Comparison of ENCODE assay signal across 19 cellular contexts in the genomic region with DNA sequence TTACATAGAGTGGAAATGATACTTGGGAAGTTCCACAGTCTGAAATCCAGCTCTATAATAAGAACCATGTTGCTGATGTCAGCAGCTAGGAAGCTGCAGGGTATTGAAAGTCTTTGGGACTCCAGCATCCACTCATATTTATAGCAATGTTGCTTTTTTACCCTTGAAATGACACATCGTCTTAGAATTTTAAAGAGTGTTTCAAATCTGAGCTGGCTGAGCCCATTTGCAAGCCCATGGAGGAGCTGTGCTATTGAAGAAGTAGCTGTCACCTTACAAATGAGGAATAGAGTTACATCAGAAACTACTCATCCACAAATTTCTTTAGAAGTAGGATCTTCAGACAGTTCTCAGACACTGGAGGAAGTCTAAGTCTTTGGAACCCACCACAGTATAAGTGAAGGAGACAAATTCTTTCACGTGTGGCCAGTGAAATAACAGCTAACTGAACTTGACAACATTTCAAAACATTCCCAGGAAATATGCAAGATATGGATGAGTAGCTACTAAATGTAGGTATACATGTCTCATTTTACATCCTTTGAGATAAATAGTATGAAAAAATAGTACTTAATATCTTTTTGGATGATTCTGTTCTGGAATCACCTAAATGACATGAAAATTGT.
A peak's percentile ranks its signal among the peaks of the same experiment; 100 is the strongest.
DNase-seq lines count a peak whose midpoint lies in the region; ATAC-seq, FAIRE-seq and TF ChIP-seq lines count a peak whose summit lies in the region.
"Had no signal": no experiment of that assay in that cellular context is flagged by ENCODE, and none has a peak within 500 bp of the region (broad histone marks: within the 10 kb centered on the region; RNA-seq: fewer than 3 reads in every experiment).

No MANE protein-coding gene starts in this region.

- H3K36me3 ChIP-seq in BJ (ENCODE audit: control insufficient read depth, insufficient read depth, low read length) (no peaks in the 10 kb centered on the region), trophoblast cell (ENCODE audit: control insufficient read depth in 1 of 2, insufficient read depth in 2 of 2, low read length in 2 of 2) (no peaks in the 10 kb centered on the region), small intestine (ENCODE audit: control insufficient read depth in 2 of 2, insufficient read depth in 2 of 2, low read length in 2 of 2) (no peaks in the 10 kb centered on the region)
- H3K36me3 ChIP-seq: BE2C, gastrocnemius medialis, left lung, upper lobe of right lung had no signal

- H3K4ac ChIP-seq in trophoblast cell (ENCODE audit: low read depth, low read length) = no peak overlapping the region

- H3K9me3 ChIP-seq in trophoblast cell (ENCODE audit: insufficient read depth, low read depth, low read length) = no peaks in the 10 kb centered on the region
- H3K9me3 ChIP-seq in small intestine (ENCODE audit: control insufficient read depth, low read depth) = no peaks in the 10 kb centered on the region
- H3K9me3 ChIP-seq: BE2C, gastrocnemius medialis, left lung, upper lobe of right lung had no signal

- H3K36me3 Mint-ChIP-seq in WTC11 = no peaks in the 10 kb centered on the region

- no peak overlapping the region for H3K14ac ChIP-seq in trophoblast cell (ENCODE audit: low read length)

- CTCF ChIA-PET in BJ (lab: Yijun Ruan, JAX) = interaction anchor here (0.5 to 2.2 kb wide), 9 partner anchors 12 to 506 kb away, joined by 3 to 6 read pairs (median 3); no protein-coding TSS in a partner anchor
- CTCF ChIA-PET in WTC11 (lab: Charles Lee) = interaction anchor here (0.9 to 1.5 kb wide), 2 partner anchors 274 to 506 kb away, joined by 3 to 4 read pairs; no protein-coding TSS in a partner anchor

- H3K23ac ChIP-seq in trophoblast cell (ENCODE audit: low read length) = no peak overlapping the region

- no peak overlapping the region for H3K27ac Mint-ChIP-seq in WTC11
- H3K27ac Mint-ChIP-seq: activated CD4-positive, alpha-beta T cell treated with anti-CD3 and anti-CD28 coated beads, Interleukin-2, amount 10 ng/mL, durations not matched to agents 24 days and 14 days; endodermal cell; stimulated activated naive CD8-positive, alpha-beta T cell treated with anti-CD3 and anti-CD28 coated beads, Interleukin-15, Interleukin-2, amounts not matched to agents 100 ng/mL and 50 ng/mL, for 24 hours had no signal

- H3K9ac ChIP-seq in trophoblast cell (ENCODE audit: low read length) = no peak overlapping the region

- no peak overlapping the region for H2BK120ac ChIP-seq in trophoblast cell (ENCODE audit: insufficient read depth, low read length, poor library complexity)

- no CpG with 5 or more reads among the region's 2 CpGs for WGBS in trophoblast cell (ENCODE audit: extremely low coverage, insufficient coverage, insufficient read length)
- WGBS in small intestine, 3 donors = 61 to 64% (median 62%) methylated on average over 2 of the region's 2 CpGs

- no peak overlapping the region for H3K4me3 ChIP-seq in BJ (ENCODE audit: low read depth, low read length)
- H3K4me3 ChIP-seq in trophoblast cell (ENCODE audit: low read depth, low read length) = no peak overlapping the region
- no peak overlapping the region for H3K4me3 ChIP-seq in small intestine (ENCODE audit: low read depth in 1 of 2, low read length in 2 of 2)
- H3K4me3 ChIP-seq: gastrocnemius medialis, left lung, upper lobe of right lung had no signal

- no peak for ATAC-seq in WTC11
- ATAC-seq: gastrocnemius medialis, left lung, upper lobe of right lung had no signal

- POLR2A ChIA-PET in BJ (lab: Charles Lee) = interaction anchor here (1.2 kb wide), 1 partner anchor 14 kb away, joined by 6 read pairs; no protein-coding TSS in a partner anchor
- POLR2A ChIA-PET in WTC11 (lab: Charles Lee) = no interaction called here

- H3K27me3 ChIP-seq in BJ (ENCODE audit: control insufficient read depth, insufficient read depth, low read length) (no peaks in the 10 kb centered on the region), trophoblast cell (ENCODE audit: insufficient read depth, low read length) (no peaks in the 10 kb centered on the region), small intestine (ENCODE audit: control insufficient read depth in 2 of 2, insufficient read depth in 2 of 2, low read length in 2 of 2) (no peaks in the 10 kb centered on the region)
- H3K27me3 ChIP-seq: BE2C, left lung, upper lobe of right lung had no signal

- no peaks in the 10 kb centered on the region for H3K4me1 Mint-ChIP-seq in WTC11
- H3K4me1 Mint-ChIP-seq: activated CD4-positive, alpha-beta T cell treated with anti-CD3 and anti-CD28 coated beads, Interleukin-2, amount 10 ng/mL, durations not matched to agents 24 days and 14 days; endodermal cell had no signal

- no peak for TF ChIP-seq CTCF in BJ (IDR thresholded peaks at IDR 0.05; ENCODE audit: insufficient read depth, low read depth, low read length)
- no peak for TF ChIP-seq CTCF in WTC11 (IDR thresholded peaks at IDR 0.05)

- H3K4me2 ChIP-seq in trophoblast cell (ENCODE audit: low read length) = no peak overlapping the region

- H2AFZ ChIP-seq in trophoblast cell (ENCODE audit: insufficient read depth, low read length, poor library complexity) = no peak overlapping the region

- H2BK5ac ChIP-seq in trophoblast cell (ENCODE audit: low read depth, low read length, poor library complexity) = no peak overlapping the region

- no peak overlapping the region for H2AK5ac ChIP-seq in trophoblast cell (ENCODE audit: low read length)

- H3K4me1 ChIP-seq in trophoblast cell (ENCODE audit: control insufficient read depth in 1 of 2, insufficient read depth in 2 of 2, low read length in 2 of 2) = no peaks in the 10 kb centered on the region
- H3K4me1 ChIP-seq in small intestine (ENCODE audit: control insufficient read depth in 2 of 2, insufficient read depth in 1 of 2, low read depth in 1 of 2, low read length in 1 of 2) = no peaks in the 10 kb centered on the region
- H3K4me1 ChIP-seq: BE2C, gastrocnemius medialis had no signal

- no peaks in the 10 kb centered on the region for H3K79me1 ChIP-seq in trophoblast cell (ENCODE audit: low read length)

- H3K9me3 Mint-ChIP-seq in WTC11 = peaks cover 5% of the 10 kb centered on the region; the same call in 1 of the 2 replicates
- H3K9me3 Mint-ChIP-seq: endodermal cell; stimulated activated naive CD8-positive, alpha-beta T cell treated with anti-CD3 and anti-CD28 coated beads, Interleukin-15, Interleukin-2, amounts not matched to agents 100 ng/mL and 50 ng/mL, for 24 hours had no signal

- H4K12ac ChIP-seq in trophoblast cell (ENCODE audit: low read depth, low read length) = no peak overlapping the region

- DNase-seq in BJ (ENCODE audit: low read depth) = peak; percentile 85
- peak; percentile 82 for DNase-seq in RCC 7860 (ENCODE audit: low spot score)
- peak; percentile 32 for DNase-seq in fibroblast of gingiva (ENCODE audit: low read depth)
- DNase-seq in trophoblast cell = peak; percentile 4 to 17
- no peak for DNase-seq in WTC11 (ENCODE audit: low spot score)
- no peak for DNase-seq in NOMO-1 treated with dmso at 0.1 percent for 144 hours (lab: John Stamatoyannopoulos, UW; ENCODE audit: unreplicated experiment)
- no peak for DNase-seq in small intestine
- DNase-seq in NCI-H2081 treated with DMSO at 0.1 percent for 48 hours (lab: John Stamatoyannopoulos, UW) = no peak
- DNase-seq: activated CD4-positive, alpha-beta T cell treated with anti-CD3 and anti-CD28 coated beads, Interleukin-2, amount 10 ng/mL, durations not matched to agents 24 days and 14 days; activated effector memory CD4-positive, alpha-beta T cell treated with anti-CD3 and anti-CD28 coated beads, Interleukin-2, amount 50 U/mL, for 16 hours; BE2C; endodermal cell; gastrocnemius medialis; left lung; NCI-H1417; NCI-H2171 treated with DMSO at 0.1 percent for 48 hours; NCI-H748 treated with DMSO at 0.1 percent for 48 hours; upper lobe of right lung had no signal

- H4K8ac ChIP-seq in trophoblast cell (ENCODE audit: low read depth, low read length) = no peak overlapping the region

- no peak overlapping the region for H3K18ac ChIP-seq in trophoblast cell (ENCODE audit: low read length)

- no peaks in the 10 kb centered on the region for H3K79me2 ChIP-seq in trophoblast cell (ENCODE audit: control insufficient read depth, insufficient read depth, low read length, poor library complexity)

- H3K4me3 Mint-ChIP-seq in WTC11 = no peak overlapping the region
- H3K4me3 Mint-ChIP-seq: activated CD4-positive, alpha-beta T cell treated with anti-CD3 and anti-CD28 coated beads, Interleukin-2, amount 10 ng/mL, durations not matched to agents 24 days and 14 days; endodermal cell; stimulated activated naive CD8-positive, alpha-beta T cell treated with anti-CD3 and anti-CD28 coated beads, Interleukin-15, Interleukin-2, amounts not matched to agents 100 ng/mL and 50 ng/mL, for 24 hours had no signal

- H3K27ac ChIP-seq in trophoblast cell (ENCODE audit: low read depth, low read length) (no peak overlapping the region), small intestine (ENCODE audit: low read depth in 1 of 2, low read length in 1 of 2) (no peak overlapping the region)
- H3K27ac ChIP-seq: gastrocnemius medialis, left lung, upper lobe of right lung had no signal

- FAIRE-seq in RCC 7860 (lab: Jason Lieb, UNC) = peak; percentile 84
- no peak for FAIRE-seq in small intestine (lab: Jason Lieb, UNC)

- H2BK12ac ChIP-seq in trophoblast cell (ENCODE audit: low read length) = no peak overlapping the region

- H4K91ac ChIP-seq in trophoblast cell (ENCODE audit: low read depth, low read length) = no peak overlapping the region

- no peaks in the 10 kb centered on the region for H3K27me3 Mint-ChIP-seq in WTC11 (ENCODE audit: low read depth)

TF ChIP-seq in WTC11, 78 proteins besides CTCF, POLR2A, EP300 and RAD21 (continues in another document):
- no peak for TF ChIP-seq CBFB (CRISPR knock-in tag; IDR thresholded peaks at IDR 0.05; ENCODE audit: low read depth)
- no peak for TF ChIP-seq EMX1 (CRISPR knock-in tag; IDR thresholded peaks at IDR 0.05)
- TF ChIP-seq, protein P1, sequence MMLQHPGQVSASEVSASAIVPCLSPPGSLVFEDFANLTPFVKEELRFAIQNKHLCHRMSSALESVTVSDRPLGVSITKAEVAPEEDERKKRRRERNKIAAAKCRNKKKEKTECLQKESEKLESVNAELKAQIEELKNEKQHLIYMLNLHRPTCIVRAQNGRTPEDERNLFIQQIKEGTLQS (CRISPR knock-in tag; conservative IDR thresholded peaks at IDR 0.05) = no peak
- TF ChIP-seq NR1H2 (CRISPR knock-in tag; IDR thresholded peaks at IDR 0.05) = no peak
- TF ChIP-seq ZNF232 (CRISPR knock-in tag; IDR thresholded peaks at IDR 0.05) = no peak
- TF ChIP-seq TEAD1 (CRISPR knock-in tag; IDR thresholded peaks at IDR 0.05) = no peak
- TF ChIP-seq SP1 (CRISPR knock-in tag; conservative IDR thresholded peaks at IDR 0.05) = no peak
- no peak for TF ChIP-seq CREB1 (CRISPR knock-in tag; IDR thresholded peaks at IDR 0.05)

Comparison
In these comparisons a context has a peak if more than half of its experiments do, and no peak if none do; other contexts are left out.
1. DNase-seq: peak in BJ (single experiment), RCC 7860 (single experiment), fibroblast of gingiva (single experiment) and trophoblast cell (2 of 2); none in WTC11 (single experiment), NOMO-1 treated with dmso at 0.1 percent for 144 hours (single experiment), small intestine (single experiment) and NCI-H2081 treated with DMSO at 0.1 percent for 48 hours (single experiment).